Comparison of ENCODE assay signal across 23 cellular contexts in genomic region chr6:134419717-134420116, GRCh38.
A peak's percentile ranks its signal among the peaks of the same experiment; 100 is the strongest.
DNase-seq lines count a peak whose midpoint lies in the region; ATAC-seq, FAIRE-seq and TF ChIP-seq lines count a peak whose summit lies in the region.
"Had no signal": no experiment of that assay in that cellular context is flagged by ENCODE, and none has a peak within 500 bp of the region (broad histone marks: within the 10 kb centered on the region; RNA-seq: fewer than 3 reads in every experiment).

No MANE protein-coding gene starts in this region.

- no peaks in the 10 kb centered on the region for H4K20me1 ChIP-seq in IMR-90 (ENCODE audit: insufficient read depth, low read length)
- no peaks in the 10 kb centered on the region for H4K20me1 ChIP-seq in fibroblast of lung (ENCODE audit: control insufficient read depth, extremely low read depth, insufficient read depth, low read length)
- H4K20me1 ChIP-seq in osteoblast (ENCODE audit: insufficient read depth, low read length): no peaks in the 10 kb centered on the region

- H3K18ac ChIP-seq in IMR-90 (ENCODE audit: low read depth, low read length): peak overlapping the region; percentile 99

- H2AFZ ChIP-seq in IMR-90 (replicated peaks; ENCODE audit: low read length, poor library complexity): no peak overlapping the region
- no peak overlapping the region for H2AFZ ChIP-seq in fibroblast of lung (ENCODE audit: low read length)
- H2AFZ ChIP-seq in osteoblast (ENCODE audit: low read length): no peak overlapping the region

- peak overlapping the region; percentile 93 for H2AK5ac ChIP-seq in IMR-90 (ENCODE audit: low read depth, low read length)

- H3K4me2 ChIP-seq in IMR-90 (ENCODE audit: low read depth, low read length) (no peak overlapping the region), fibroblast of lung (ENCODE audit: extremely low read depth, insufficient read depth, low read length) (no peak overlapping the region), osteoblast (ENCODE audit: insufficient read depth, low read length) (no peak overlapping the region)

- FAIRE-seq in bronchial epithelial cell (lab: Jason Lieb, UNC): no peak
- FAIRE-seq: H1, urothelium cell line had no signal

- intact Hi-C loops in IMR-90 (cut with micrococcal nuclease): loop anchor here (2.0 to 5.0 kb wide), 4 partner anchors 123 to 403 kb away; no protein-coding TSS in a partner anchor
- intact Hi-C loops in Right ventricle myocardium inferior (cut with DNase I): loop anchor here (10.0 kb wide), 1 partner anchor 75 kb away; no protein-coding TSS in a partner anchor

- no peaks in the 10 kb centered on the region for H3K27me3 ChIP-seq in IMR-90 (ENCODE audit: control insufficient read depth, insufficient read depth, low read length)
- no peaks in the 10 kb centered on the region for H3K27me3 ChIP-seq in bronchial epithelial cell (ENCODE audit: control insufficient read depth, insufficient read depth, low read length)
- H3K27me3 ChIP-seq in fibroblast of lung (ENCODE audit: control insufficient read depth, insufficient read depth, low read length): no peaks in the 10 kb centered on the region
- H3K27me3 ChIP-seq in osteoblast (ENCODE audit: insufficient read depth, low read length): no peaks in the 10 kb centered on the region
- H3K27me3 ChIP-seq: adrenal gland, heart left ventricle, suprapubic skin had no signal

- H3K56ac ChIP-seq in IMR-90 (ENCODE audit: extremely low read depth, insufficient read depth, low read length): peak overlapping the region; percentile 42

- peak overlapping the region; percentile 96 for H3K14ac ChIP-seq in IMR-90 (replicated peaks; ENCODE audit: low read depth, low read length)

- H2BK20ac ChIP-seq in IMR-90 (ENCODE audit: low read depth, low read length): peak overlapping the region; percentile 99

- TF ChIP-seq CTCF in IMR-90 (conservative IDR thresholded peaks at IDR 0.05; ENCODE audit: low read depth, low read length) (no peak), bronchial epithelial cell (IDR thresholded peaks at IDR 0.05; ENCODE audit: insufficient read depth, low read length, severe bottlenecking) (no peak), fibroblast of lung (conservative IDR thresholded peaks at IDR 0.05 in 1 of 2, IDR thresholded peaks at IDR 0.05 in 1 of 2; ENCODE audit: low read depth in 1 of 2, low read length in 2 of 2) (no peak), osteoblast (IDR thresholded peaks at IDR 0.05; ENCODE audit: extremely low read depth, low read depth, low read length) (no peak), GM10266 (IDR thresholded peaks at IDR 0.05; ENCODE audit: control insufficient read depth, insufficient read depth, low read depth, missing control alignments) (no peak)

- no peak for ATAC-seq in IMR-90 (ENCODE audit: low read depth)
- no peak for ATAC-seq in Right ventricle myocardium inferior
- no peak for ATAC-seq in HG03196 (IDR thresholded peaks at IDR 0.05; ENCODE audit: unreplicated experiment)
- ATAC-seq: activated T-cell treated with anti-CD3 and anti-CD28 coated beads, Interleukin-2, amount 50 U/mL, for 4 hours; effector memory CD8-positive, alpha-beta T cell; heart left ventricle; sciatic nerve had no signal

- H2BK5ac ChIP-seq in IMR-90 (ENCODE audit: low read depth, low read length, poor library complexity, severe bottlenecking): peak overlapping the region; percentile 100

- in situ Hi-C loops in IMR-90 (cut with MboI; ENCODE audit: low sequenced_read_pairs): loop anchor here (10.0 kb wide), 1 partner anchor 245 kb away; no protein-coding TSS in a partner anchor

- H2AK9ac ChIP-seq in IMR-90 (replicated peaks; ENCODE audit: low read depth, low read length, poor library complexity): peak overlapping the region; percentile 4

- TF ChIP-seq RAD21 in IMR-90 (IDR thresholded peaks at IDR 0.05; ENCODE audit: low read length): no peak

- BruUV-seq in IMR-90 (replicated peaks; lab: Mats Ljungman, UMichigan): no TSS peak

- peak overlapping the region; percentile 94 for H4K5ac ChIP-seq in IMR-90 (ENCODE audit: low read depth, low read length)

- H4K91ac ChIP-seq in IMR-90 (ENCODE audit: insufficient read depth, low read depth, low read length): peak overlapping the region; percentile 98

- H3K36me3 ChIP-seq in IMR-90 (ENCODE audit: control insufficient read depth, insufficient read depth, low read length): no peaks in the 10 kb centered on the region
- H3K36me3 ChIP-seq in bronchial epithelial cell (ENCODE audit: control insufficient read depth, insufficient read depth, low read length): no peaks in the 10 kb centered on the region
- H3K36me3 ChIP-seq in fibroblast of lung (ENCODE audit: control insufficient read depth, insufficient read depth, low read length): no peaks in the 10 kb centered on the region
- H3K36me3 ChIP-seq in osteoblast (ENCODE audit: insufficient read depth, low read length): no peaks in the 10 kb centered on the region
- H3K36me3 ChIP-seq: adrenal gland, heart left ventricle, suprapubic skin had no signal

- dilution Hi-C loops in IMR-90 (cut with HindIII; ENCODE audit: low sequenced_read_pairs, unreplicated experiment): no loop called here

- peak overlapping the region; percentile 98 for H3K4ac ChIP-seq in IMR-90 (ENCODE audit: low read depth, low read length)

- H2BK120ac ChIP-seq in IMR-90 (ENCODE audit: low read depth, low read length): peak overlapping the region; percentile 99

- H3K79me2 ChIP-seq in fibroblast of lung (ENCODE audit: control insufficient read depth, insufficient read depth, low read length): no peaks in the 10 kb centered on the region
- no peaks in the 10 kb centered on the region for H3K79me2 ChIP-seq in osteoblast (ENCODE audit: insufficient read depth, low read length)

- WGBS in IMR-90 (ENCODE audit: extremely low coverage in 2 of 2, insufficient read length in 1 of 2), 2 experiments: 80% methylated on average over 1 of the region's 7 CpGs; no CpG with 5 or more reads in 1 of the 2 experiments

- H3K9ac ChIP-seq in IMR-90 (ENCODE audit: low read depth, low read length) (no peak overlapping the region), fibroblast of lung (ENCODE audit: insufficient read depth, low read length) (no peak overlapping the region)

- 0 out of 2 replicates have a peak, but pooled peaks have one; percentile 25 for TF ChIP-seq POLR2A in IMR-90 (IDR thresholded peaks at IDR 0.05; ENCODE audit: low read depth, low read length)

- H3K27ac ChIP-seq in IMR-90 (ENCODE audit: insufficient read depth, low read length): peak overlapping the region; percentile 84
- H3K27ac ChIP-seq in fibroblast of lung (ENCODE audit: insufficient read depth, low read length): peak overlapping the region; percentile 81
- H3K27ac ChIP-seq in osteoblast (ENCODE audit: low read depth, low read length): peak overlapping the region; percentile 98
- H3K27ac ChIP-seq: adrenal gland, coronary artery, HL-60, suprapubic skin had no signal

- POLR2A ChIA-PET in IMR-90 (lab: Charles Lee; ENCODE audit: unreplicated experiment): no interaction called here

- H3K4me3 ChIP-seq in IMR-90 (ENCODE audit: insufficient read depth, low read depth, low read length) (no peak overlapping the region), bronchial epithelial cell (ENCODE audit: low read depth, low read length) (no peak overlapping the region), fibroblast of lung (replicated peaks in 1 of 4; ENCODE audit: control extremely low read depth in 1 of 4, insufficient read depth in 1 of 4, low read depth in 3 of 4, low read length in 4 of 4) (no peak overlapping the region), osteoblast (ENCODE audit: insufficient read depth, low read length) (no peak overlapping the region)
- H3K4me3 ChIP-seq: adrenal gland, coronary artery, heart left ventricle, suprapubic skin had no signal

- H4K8ac ChIP-seq in IMR-90 (ENCODE audit: low read depth in 2 of 2, low read length in 2 of 2): peak overlapping the region; percentile 18 to 91

- H3K9me3 ChIP-seq in IMR-90 (ENCODE audit: control insufficient read depth, insufficient read depth, low read length): no peaks in the 10 kb centered on the region
- no peaks in the 10 kb centered on the region for H3K9me3 ChIP-seq in fibroblast of lung (ENCODE audit: control insufficient read depth, insufficient read depth, low read depth, low read length)
- H3K9me3 ChIP-seq in osteoblast (ENCODE audit: low read depth, low read length): no peaks in the 10 kb centered on the region
- H3K9me3 ChIP-seq: adrenal gland, heart left ventricle, suprapubic skin had no signal

- DNase-seq in IMR-90 (peak; percentile 29), bronchial epithelial cell (ENCODE audit: low read depth) (peak; percentile 26), fibroblast of lung (ENCODE audit: low read depth in 2 of 2) (peak; percentile 56 to 61), osteoblast (ENCODE audit: insufficient read length, low spot score, missing footprints) (no peak), Right ventricle myocardium inferior (ENCODE audit: missing footprints) (no peak), GM10266 (ENCODE audit: extremely low spot score) (no peak)
- DNase-seq: activated CD4-positive, alpha-beta T cell treated with anti-CD3 and anti-CD28 coated beads, Interleukin-2, amount 10 ng/mL, durations not matched to agents 7 days and 5 days; activated T-cell treated with anti-CD3 and anti-CD28 coated beads, Interleukin-2, amount 50 U/mL, for 4 hours; adrenal gland; CD4-positive, alpha-beta memory T cell; effector memory CD8-positive, alpha-beta T cell; heart left ventricle; Karpas-422; Right ventricle myocardium superior; stimulated activated naive CD4-positive, alpha-beta T cell; T-helper 9 cell had no signal

- H2BK15ac ChIP-seq in IMR-90 (ENCODE audit: low read depth, low read length): peak overlapping the region; percentile 91

- H3K23ac ChIP-seq in IMR-90 (ENCODE audit: low read depth, low read length): peak overlapping the region; percentile 96

- CTCF ChIA-PET in IMR-90 (lab: Yijun Ruan, JAX): no interaction called here

- H3K79me1 ChIP-seq in IMR-90 (ENCODE audit: low read depth in 1 of 2, low read length in 2 of 2): 0 out of 4 replicates have a peak, but pooled peaks cover 0 to 6% of the 10 kb centered on the region in 2 experiments

- H3K4me1 ChIP-seq in IMR-90 (ENCODE audit: control insufficient read depth, insufficient read depth, low read length): peaks cover 19% of the 10 kb centered on the region
- H3K4me1 ChIP-seq in fibroblast of lung (ENCODE audit: control insufficient read depth, extremely low read depth, insufficient read depth, low read length): peaks cover 17% of the 10 kb centered on the region
- H3K4me1 ChIP-seq in osteoblast (ENCODE audit: insufficient read depth, low read length): peaks cover 53% of the 10 kb centered on the region
- H3K4me1 ChIP-seq: adrenal gland had no signal

- H3K9me1 ChIP-seq in IMR-90 (ENCODE audit: insufficient read depth, low read length): peaks cover 15% of the 10 kb centered on the region

TF ChIP-seq in IMR-90, 13 proteins besides CTCF, POLR2A, EP300 and RAD21 (continues in another document):
- no peak for TF ChIP-seq SMC3 (IDR thresholded peaks at IDR 0.05; ENCODE audit: low read depth, low read length)
- no peak for TF ChIP-seq RFX5 (IDR thresholded peaks at IDR 0.05; ENCODE audit: low read depth, low read length)
- TF ChIP-seq BHLHE40 (IDR thresholded peaks at IDR 0.05; ENCODE audit: low read depth, low read length): no peak
- TF ChIP-seq MAFK (IDR thresholded peaks at IDR 0.05; ENCODE audit: low read depth, low read length): no peak
- no peak for TF ChIP-seq MAZ (IDR thresholded peaks at IDR 0.05; ENCODE audit: borderline replicate concordance, low read depth, low read length)
- no peak for TF ChIP-seq CHD1 (IDR thresholded peaks at IDR 0.05; ENCODE audit: low read depth, low read length)

Comparison
In these comparisons a context has a peak if more than half of its experiments do, and no peak if none do; other contexts are left out.
1. DNase-seq: peak in IMR-90 (single experiment), bronchial epithelial cell (single experiment) and fibroblast of lung (2 of 2); none in osteoblast (single experiment), Right ventricle myocardium inferior (single experiment) and GM10266 (single experiment).
2. Peak in every context shown above with its lines, with median percentiles within 50 percentile points of each other: H3K27ac ChIP-seq.